In genomic region chr14:84555493-84555892, GRCh38 we compare ENCODE assay signal across 29 cellular contexts.
"Had no signal": no experiment of that assay in that cellular context is flagged by ENCODE, and none has a peak within 500 bp of the region (broad histone marks: within the 10 kb centered on the region; RNA-seq: fewer than 3 reads in every experiment).

No MANE protein-coding gene starts in this region.

- DNase-seq: activated B cell treated with CpG ODN at 0.5 μM for 24 hours; activated CD4-positive, alpha-beta T cell treated with anti-CD3 and anti-CD28 coated beads for 48 hours; activated CD4-positive, alpha-beta T cell treated with anti-CD3 and anti-CD28 coated beads, Interleukin-2, amount 50 U/mL, for 1 hour; activated CD4-positive, alpha-beta T cell treated with anti-CD3 and anti-CD28 coated beads, Interleukin-2, amount 50 U/mL, for 48 hours; activated CD8-positive, alpha-beta memory T cell treated with anti-CD3 and anti-CD28 coated beads for 24 hours; activated CD8-positive, alpha-beta T cell treated with anti-CD3 and anti-CD28 coated beads for 36 hours; activated effector memory CD4-positive, alpha-beta T cell treated with Interleukin-2 at 50 U/mL for 16 hours; activated gamma-delta T cell treated with Interleukin-2 at 50 U/mL for 16 hours; activated naive CD4-positive, alpha-beta T cell treated with anti-CD3 and anti-CD28 coated beads, Interleukin-2, amount 50 U/mL, for 16 hours; activated naive CD4-positive, alpha-beta T cell treated with Interleukin-2 at 50 U/mL for 16 hours; activated T-cell treated with anti-CD3 and anti-CD28 coated beads, Interleukin-2, amount 50 U/mL, for 4 hours; amniotic stem cell; anterior cingulate cortex; caudate nucleus; cortex of kidney; dermis blood vessel endothelial cell; effector CD4-positive, alpha-beta T cell; effector memory CD8-positive, alpha-beta T cell; erythroblast; foreskin keratinocyte; gastrocnemius medialis; glutamatergic neuron; heart left ventricle; T1000; WERI-Rb-1 had no signal

- FAIRE-seq: astrocyte, colon had no signal

- ATAC-seq: activated CD4-positive, CD25-positive, alpha-beta regulatory T cell treated with anti-CD3 and anti-CD28 coated beads, Interleukin-2, amount 50 U/mL, for 24 hours; activated CD8-positive, alpha-beta T cell treated with anti-CD3 and anti-CD28 coated beads for 36 hours; activated T-cell treated with anti-CD3 and anti-CD28 coated beads, Interleukin-2, amount 50 U/mL, for 4 hours; activated T-helper 17 cell treated with anti-CD3 and anti-CD28 coated beads, Interleukin-2, amount 50 U/mL, for 72 hours; effector memory CD8-positive, alpha-beta T cell; foreskin keratinocyte; gastrocnemius medialis; heart left ventricle had no signal
